ENCODE assay signal across 17 cellular contexts in the genomic region with DNA sequence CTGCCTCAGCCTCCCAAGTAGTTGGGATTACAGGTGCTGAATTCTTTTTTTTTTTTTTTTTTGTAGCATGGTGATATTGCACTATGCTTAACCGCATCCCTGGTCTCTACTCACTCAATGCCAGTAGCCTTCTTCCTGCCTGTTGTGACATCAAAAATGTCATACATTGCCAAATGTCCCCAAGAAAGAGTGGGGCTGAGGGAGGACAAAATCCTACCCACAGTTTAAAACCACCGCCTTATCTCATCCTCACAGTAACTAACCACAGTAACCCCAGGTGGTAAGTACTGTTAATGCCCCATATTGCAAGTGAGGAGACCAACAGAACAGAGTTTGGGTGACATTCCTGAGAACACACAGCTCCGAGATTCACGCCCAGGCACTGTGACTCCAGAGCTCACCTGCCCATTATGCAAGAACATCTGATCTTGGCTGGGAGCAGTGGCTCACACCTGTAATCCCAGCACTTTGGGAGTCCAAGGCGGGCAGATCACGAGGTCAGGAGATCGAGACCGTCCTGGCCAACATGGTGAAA. TPM values are rescaled to one million over a fixed set of nuclear protein-coding genes. Genes with fewer than 3 reads are reported as not detected.
DNase-seq lines count a peak whose midpoint lies in the region; ATAC-seq and TF ChIP-seq lines count a peak whose summit lies in the region.
"Had no signal": no experiment of that assay in that cellular context is flagged by ENCODE, and none has a peak within 500 bp of the region (broad histone marks: within the 10 kb centered on the region; RNA-seq: fewer than 3 reads in every experiment).

No MANE protein-coding gene starts in this region.

- ATAC-seq in activated naive CD8-positive, alpha-beta T cell treated with anti-CD3 and anti-CD28 coated beads, Interleukin-2, amount 50 U/mL, for 24 hours, result peak; percentile 67
- ATAC-seq: GM23338, heart right ventricle had no signal

- H3K27me3 ChIP-seq in suprapubic skin, result no peaks in the 10 kb centered on the region
- H3K27me3 ChIP-seq in Peyer's patch, result no peaks in the 10 kb centered on the region
- H3K27me3 ChIP-seq: heart right ventricle, upper lobe of left lung had no signal

- no peak overlapping the region for H3K4me3 Mint-ChIP-seq in activated T-cell treated with anti-CD3 and anti-CD28 coated beads, Interleukin-2, amount 50 U/mL, for 24 hours
- H3K4me3 Mint-ChIP-seq in activated naive CD8-positive, alpha-beta T cell treated with anti-CD3 and anti-CD28 coated beads, Interleukin-2, amount 50 U/mL, for 24 hours, result no peak overlapping the region
- H3K4me3 Mint-ChIP-seq: activated B cell treated with CpG ODN at 0.5 μM for 24 hours, GM23338 had no signal

- in situ Hi-C loops in GM13977 (cut with MboI; ENCODE audit: low pct_unique_long_range_greater_than_20kb, low sequenced_read_pairs, unreplicated experiment), result loop anchor here (25.0 kb wide), 1 partner anchor 313 kb away; no protein-coding TSS in a partner anchor

- no peak for TF ChIP-seq POLR2A in suprapubic skin (IDR thresholded peaks at IDR 0.05)
- TF ChIP-seq POLR2A in Peyer's patch (IDR thresholded peaks at IDR 0.05), result no peak

- H3K9me3 ChIP-seq in suprapubic skin (no peaks in the 10 kb centered on the region), Peyer's patch (no peaks in the 10 kb centered on the region)
- H3K9me3 ChIP-seq: heart right ventricle, upper lobe of left lung had no signal

- H3K36me3 ChIP-seq in suprapubic skin, result no peaks in the 10 kb centered on the region
- H3K36me3 ChIP-seq in Peyer's patch, result no peaks in the 10 kb centered on the region
- H3K36me3 ChIP-seq: upper lobe of left lung had no signal

- peak overlapping the region; percentile 31 for H3K27ac Mint-ChIP-seq in activated T-cell treated with anti-CD3 and anti-CD28 coated beads, Interleukin-2, amount 50 U/mL, for 24 hours
- peak overlapping the region; percentile 61 for H3K27ac Mint-ChIP-seq in activated naive CD8-positive, alpha-beta T cell treated with anti-CD3 and anti-CD28 coated beads, Interleukin-2, amount 50 U/mL, for 24 hours
- H3K27ac Mint-ChIP-seq: activated B cell treated with CpG ODN at 0.5 μM for 24 hours, GM23338 had no signal

- H3K27ac ChIP-seq in suprapubic skin (peak overlapping the region; percentile 81), Peyer's patch (no peak overlapping the region)
- H3K27ac ChIP-seq: epithelial cell of prostate, heart right ventricle had no signal

- no peaks in the 10 kb centered on the region for H3K9me3 Mint-ChIP-seq in activated T-cell treated with anti-CD3 and anti-CD28 coated beads, Interleukin-2, amount 50 U/mL, for 24 hours
- no peaks in the 10 kb centered on the region for H3K9me3 Mint-ChIP-seq in activated naive CD8-positive, alpha-beta T cell treated with anti-CD3 and anti-CD28 coated beads, Interleukin-2, amount 50 U/mL, for 24 hours
- H3K9me3 Mint-ChIP-seq: activated B cell treated with CpG ODN at 0.5 μM for 24 hours, GM23338 had no signal

- no peak for TF ChIP-seq EP300 in suprapubic skin (IDR thresholded peaks at IDR 0.05)

- 60% methylated on average over 8 of the region's 8 CpGs for WGBS in suprapubic skin

- H3K4me3 ChIP-seq in suprapubic skin (no peak overlapping the region), Peyer's patch (no peak overlapping the region)
- H3K4me3 ChIP-seq: GM23338, heart right ventricle, upper lobe of left lung had no signal

- peaks cover 26% of the 10 kb centered on the region for H3K4me1 Mint-ChIP-seq in activated T-cell treated with anti-CD3 and anti-CD28 coated beads, Interleukin-2, amount 50 U/mL, for 24 hours (ENCODE audit: low read depth)
- peaks cover 30% of the 10 kb centered on the region for H3K4me1 Mint-ChIP-seq in activated naive CD8-positive, alpha-beta T cell treated with anti-CD3 and anti-CD28 coated beads, Interleukin-2, amount 50 U/mL, for 24 hours
- H3K4me1 Mint-ChIP-seq: activated B cell treated with CpG ODN at 0.5 μM for 24 hours had no signal

- H3K4me1 ChIP-seq in suprapubic skin (peaks cover 48% of the 10 kb centered on the region), Peyer's patch (no peaks in the 10 kb centered on the region)

- DNase-seq in activated T-cell treated with anti-CD3 and anti-CD28 coated beads, Interleukin-2, amount 50 U/mL, for 24 hours, result no peak
- no peak for DNase-seq in activated T-cell treated with anti-CD3 and anti-CD28 coated beads, Interleukin-2, amount 50 U/mL, for 1 hour
- DNase-seq in OCI-M1 (lab: John Stamatoyannopoulos, UW), result peak; percentile 97
- no peak for DNase-seq in activated naive CD8-positive, alpha-beta T cell treated with anti-CD3 and anti-CD28 coated beads, Interleukin-2, amount 50 U/mL, for 24 hours
- DNase-seq in suprapubic skin (ENCODE audit: low spot score in 2 of 2), result no peak
- DNase-seq in Peyer's patch, result no peak
- no peak for DNase-seq in GM13977 (ENCODE audit: low spot score)
- no peak for DNase-seq in activated effector memory CD4-positive, alpha-beta T cell treated with Interleukin-2 at 50 U/mL for 16 hours
- DNase-seq: activated B cell treated with CpG ODN at 0.5 μM for 24 hours, activated gamma-delta T cell, DMS79 treated with DMSO at 0.1 percent for 48 hours, heart right ventricle, mammary epithelial cell, NCI-H226, upper lobe of left lung had no signal

- peaks cover 51% of the 10 kb centered on the region for H3K36me3 Mint-ChIP-seq in activated T-cell treated with anti-CD3 and anti-CD28 coated beads, Interleukin-2, amount 50 U/mL, for 24 hours (ENCODE audit: low read depth)
- H3K36me3 Mint-ChIP-seq in activated naive CD8-positive, alpha-beta T cell treated with anti-CD3 and anti-CD28 coated beads, Interleukin-2, amount 50 U/mL, for 24 hours (ENCODE audit: low read depth), result peaks cover 21% of the 10 kb centered on the region

- no peaks in the 10 kb centered on the region for H3K27me3 Mint-ChIP-seq in activated T-cell treated with anti-CD3 and anti-CD28 coated beads, Interleukin-2, amount 50 U/mL, for 24 hours
- no peaks in the 10 kb centered on the region for H3K27me3 Mint-ChIP-seq in activated naive CD8-positive, alpha-beta T cell treated with anti-CD3 and anti-CD28 coated beads, Interleukin-2, amount 50 U/mL, for 24 hours
- H3K27me3 Mint-ChIP-seq: activated B cell treated with CpG ODN at 0.5 μM for 24 hours had no signal

- TF ChIP-seq CTCF in suprapubic skin (IDR thresholded peaks at IDR 0.05), result no peak
- no peak for TF ChIP-seq CTCF in Peyer's patch (IDR thresholded peaks at IDR 0.05)
- no peak for TF ChIP-seq CTCF in GM13977 (IDR thresholded peaks at IDR 0.05; ENCODE audit: extremely low read depth, insufficient read depth, missing control alignments)

RNA-seq across cellular contexts. Expression of a gene that starts 19.6 kb away (rescaled TPM):
- total RNA-seq in suprapubic skin, result 1 to 10 TPM; 1.5 to 4.5 (median 2.6) TPM
- not detected for total RNA-seq in Peyer's patch
- total RNA-seq: mammary epithelial cell had no signal

RNA-seq across cellular contexts. Expression of a gene that starts 23.6 kb away (rescaled TPM):
- total RNA-seq in suprapubic skin (10 to 100 TPM; 56.5 to 81.4 (median 71.4) TPM), Peyer's patch (10 to 100 TPM in 2 of 4 donors, 1 to 10 TPM in 2; 3.3 to 17.4 (median 8.7) TPM)
